Comparison of ENCODE assay signal across 10 cellular contexts in genomic region chr16:81821422-81822128, GRCh38. TPM values are rescaled to one million over a fixed set of nuclear protein-coding genes. Genes with fewer than 3 reads are reported as not detected.
DNase-seq lines count a peak whose midpoint lies in the region; ATAC-seq and TF ChIP-seq lines count a peak whose summit lies in the region.
"Had no signal": no experiment of that assay in that cellular context is flagged by ENCODE, and none has a peak within 500 bp of the region (broad histone marks: within the 10 kb centered on the region; RNA-seq: fewer than 3 reads in every experiment).

No MANE protein-coding gene starts in this region.

- in situ Hi-C loops in gastrocnemius medialis (cut with MboI; ENCODE audit: low sequenced_read_pairs in 4 of 4) = no loop called here

- H3K9me3 ChIP-seq in gastrocnemius medialis = no peaks in the 10 kb centered on the region
- H3K9me3 ChIP-seq in upper lobe of right lung = no peaks in the 10 kb centered on the region

- H3K27ac Mint-ChIP-seq in effector memory CD8-positive, alpha-beta T cell = peak overlapping the region; percentile 91 to 97
- no peak overlapping the region for H3K27ac Mint-ChIP-seq in activated T-helper 2 cell treated with anti-CD3 and anti-CD28 coated beads, Interferon-gamma antibody, Interleukin-2, Interleukin-4, amounts not matched to agents 10 μg/mL and 5 μg/mL and 100 μg/mL, durations not matched to agents 14 hours and 24 hours and 36 hours

- intact Hi-C loops in activated T-helper 2 cell treated with anti-CD3 and anti-CD28 coated beads, Interferon-gamma antibody, Interleukin-2, Interleukin-4, amounts not matched to agents 10 μg/mL and 5 μg/mL and 100 μg/mL, durations not matched to agents 14 hours and 24 hours and 36 hours (cut with micrococcal nuclease) = no loop called here
- intact Hi-C loops in gastrocnemius medialis (cut with DNase I; ENCODE audit: low total_unique reads) = no loop called here
- intact Hi-C loops in upper lobe of right lung (cut with DNase I) = no loop called here

- H3K27ac ChIP-seq in gastrocnemius medialis = no peak overlapping the region
- H3K27ac ChIP-seq in upper lobe of right lung = no peak overlapping the region

- H3K4me1 ChIP-seq in gastrocnemius medialis (no peaks in the 10 kb centered on the region), upper lobe of right lung (peaks cover 5% of the 10 kb centered on the region)

- H3K27me3 Mint-ChIP-seq in effector memory CD8-positive, alpha-beta T cell = no peaks in the 10 kb centered on the region
- no peaks in the 10 kb centered on the region for H3K27me3 Mint-ChIP-seq in activated T-helper 2 cell treated with anti-CD3 and anti-CD28 coated beads, Interferon-gamma antibody, Interleukin-2, Interleukin-4, amounts not matched to agents 10 μg/mL and 5 μg/mL and 100 μg/mL, durations not matched to agents 14 hours and 24 hours and 36 hours (ENCODE audit: low read depth)

- peak; percentile 42 for ATAC-seq in GM19467 (IDR thresholded peaks at IDR 0.05; ENCODE audit: unreplicated experiment)
- ATAC-seq in HG03342 (IDR thresholded peaks at IDR 0.05; ENCODE audit: unreplicated experiment) = peak; percentile 35
- ATAC-seq in effector memory CD8-positive, alpha-beta T cell (replicated peaks) = no peak
- no peak for ATAC-seq in gastrocnemius medialis
- no peak for ATAC-seq in upper lobe of right lung
- ATAC-seq: sciatic nerve had no signal

- H3K27me3 ChIP-seq in gastrocnemius medialis (no peaks in the 10 kb centered on the region), upper lobe of right lung (no peaks in the 10 kb centered on the region)

- no peak for TF ChIP-seq CTCF in gastrocnemius medialis (IDR thresholded peaks at IDR 0.05 in 4 of 5, conservative IDR thresholded peaks at IDR 0.05 in 1 of 5)
- no peak for TF ChIP-seq CTCF in upper lobe of right lung (IDR thresholded peaks at IDR 0.05)

- H3K4me3 Mint-ChIP-seq in effector memory CD8-positive, alpha-beta T cell = peak overlapping the region; percentile 1 to 45
- H3K4me3 Mint-ChIP-seq in activated T-helper 2 cell treated with anti-CD3 and anti-CD28 coated beads, Interferon-gamma antibody, Interleukin-2, Interleukin-4, amounts not matched to agents 10 μg/mL and 5 μg/mL and 100 μg/mL, durations not matched to agents 14 hours and 24 hours and 36 hours (ENCODE audit: low read depth) = no peak overlapping the region

- H3K4me1 Mint-ChIP-seq in effector memory CD8-positive, alpha-beta T cell (ENCODE audit: low read depth in 2 of 2) = peaks cover 30 to 45% of the 10 kb centered on the region in 2 donors
- H3K4me1 Mint-ChIP-seq in activated T-helper 2 cell treated with anti-CD3 and anti-CD28 coated beads, Interferon-gamma antibody, Interleukin-2, Interleukin-4, amounts not matched to agents 10 μg/mL and 5 μg/mL and 100 μg/mL, durations not matched to agents 14 hours and 24 hours and 36 hours (ENCODE audit: low read depth) = peaks cover 7% of the 10 kb centered on the region

- DNase-seq in effector memory CD8-positive, alpha-beta T cell = no peak
- no peak for DNase-seq in activated T-helper 2 cell treated with anti-CD3 and anti-CD28 coated beads, Interferon-gamma antibody, Interleukin-2, Interleukin-4, amounts not matched to agents 10 μg/mL and 5 μg/mL and 100 μg/mL, durations not matched to agents 14 hours and 24 hours and 36 hours (ENCODE audit: low spot score)
- DNase-seq in gastrocnemius medialis (no peak), upper lobe of right lung (no peak)
- no peak for DNase-seq in activated CD4-positive, CD25-positive, alpha-beta regulatory T cell treated with anti-CD3 and anti-CD28 coated beads, Interleukin-2, amount 50 U/mL, for 72 hours
- DNase-seq: activated gamma-delta T cell had no signal

- TF ChIP-seq POLR2A in GM10847 (IDR thresholded peaks at IDR 0.05; ENCODE audit: extremely low read depth, insufficient read length) = peak; percentile 47
- no peak for TF ChIP-seq POLR2A in gastrocnemius medialis (IDR thresholded peaks at IDR 0.05)

- no peaks in the 10 kb centered on the region for H3K36me3 ChIP-seq in gastrocnemius medialis
- no peaks in the 10 kb centered on the region for H3K36me3 ChIP-seq in upper lobe of right lung

- no peak overlapping the region for H3K4me3 ChIP-seq in gastrocnemius medialis
- no peak overlapping the region for H3K4me3 ChIP-seq in upper lobe of right lung

- peaks cover 15% of the 10 kb centered on the region for H3K36me3 Mint-ChIP-seq in effector memory CD8-positive, alpha-beta T cell (ENCODE audit: insufficient read depth)
- no peaks in the 10 kb centered on the region for H3K36me3 Mint-ChIP-seq in activated T-helper 2 cell treated with anti-CD3 and anti-CD28 coated beads, Interferon-gamma antibody, Interleukin-2, Interleukin-4, amounts not matched to agents 10 μg/mL and 5 μg/mL and 100 μg/mL, durations not matched to agents 14 hours and 24 hours and 36 hours (ENCODE audit: low read depth)

- H3K9me3 Mint-ChIP-seq in effector memory CD8-positive, alpha-beta T cell = no peaks in the 10 kb centered on the region
- H3K9me3 Mint-ChIP-seq in activated T-helper 2 cell treated with anti-CD3 and anti-CD28 coated beads, Interferon-gamma antibody, Interleukin-2, Interleukin-4, amounts not matched to agents 10 μg/mL and 5 μg/mL and 100 μg/mL, durations not matched to agents 14 hours and 24 hours and 36 hours = no peaks in the 10 kb centered on the region

RNA-seq across cellular contexts. Expression of gene PLCG2, which starts 42.5 kb away (rescaled TPM):
- 7.1 and 9.6 TPM in 2 replicates for total RNA-seq in activated T-helper 2 cell treated with anti-CD3 and anti-CD28 coated beads, Interferon-gamma antibody, Interleukin-2, Interleukin-4, amounts not matched to agents 10 μg/mL and 5 μg/mL and 100 μg/mL, durations not matched to agents 14 hours and 24 hours and 36 hours
- total RNA-seq in gastrocnemius medialis (1 to 10 TPM; 1.8 to 3.0 (median 2.1) TPM), upper lobe of right lung (47.6 TPM)

Comparison
In these comparisons a context has a peak if more than half of its experiments do, and no peak if none do; other contexts are left out.
1. ATAC-seq: peak in GM19467 (single experiment) and HG03342 (single experiment); none in effector memory CD8-positive, alpha-beta T cell (single experiment), gastrocnemius medialis (0 of 2) and upper lobe of right lung (single experiment).